39 cellular contexts compared by ENCODE assay signal in genomic region chr13:91284335-91284734, GRCh38.
"Had no signal": no experiment of that assay in that cellular context is flagged by ENCODE, and none has a peak within 500 bp of the region (broad histone marks: within the 10 kb centered on the region; RNA-seq: fewer than 3 reads in every experiment).

No MANE protein-coding gene starts in this region.

- H3K27ac Mint-ChIP-seq: activated naive CD4-positive, alpha-beta T cell treated with anti-CD3 and anti-CD28 coated beads for 36 hours; activated naive CD4-positive, alpha-beta T cell treated with anti-CD3 and anti-CD28 coated beads, Interleukin-2, amount 10 ng/mL, durations not matched to agents 7 days and 5 days; activated naive CD4-positive, alpha-beta T cell treated with anti-CD3 and anti-CD28 coated beads, Interleukin-2, amount 50 U/mL, for 24 hours; activated naive CD4-positive, alpha-beta T cell treated with anti-CD3 and anti-CD28 coated beads, Interleukin-2, amount 50 U/mL, for 72 hours; activated naive CD8-positive, alpha-beta T cell; activated naive CD8-positive, alpha-beta T cell treated with anti-CD3 and anti-CD28 coated beads for 36 hours; activated naive CD8-positive, alpha-beta T cell treated with anti-CD3 and anti-CD28 coated beads, Interleukin-2, amount 10 ng/mL, durations not matched to agents 7 days and 5 days; activated naive CD8-positive, alpha-beta T cell treated with anti-CD3 and anti-CD28 coated beads, Interleukin-2, amount 50 U/mL, for 24 hours; activated T-cell treated with anti-CD3 and anti-CD28 coated beads, Interleukin-2, amount 50 U/mL, for 24 hours; activated T-cell treated with anti-CD3 and anti-CD28 coated beads, Interleukin-2, amount 50 U/mL, for 72 hours; activated T-helper 1 cell treated with anti-CD3 and anti-CD28 coated beads, Interleukin-12 subunit alpha, Interleukin-12 subunit beta, Interleukin-2, Interleukin-4 antibody, amounts not matched to agents 30 ng/mL and 10 ng/mL and 1 ng/mL, durations not matched to agents 14 hours and 24 hours and 36 hours; activated T-helper 17 cell treated with anti-CD3 and anti-CD28 coated beads, Interleukin-2, amount 50 U/mL, for 72 hours; activated T-helper 2 cell treated with anti-CD3 and anti-CD28 coated beads, Interferon-gamma antibody, Interleukin-2, Interleukin-4, amounts not matched to agents 10 μg/mL and 5 μg/mL and 100 μg/mL, durations not matched to agents 14 hours and 24 hours and 36 hours; brain had no signal

- H3K9me3 Mint-ChIP-seq: activated naive CD4-positive, alpha-beta T cell treated with anti-CD3 and anti-CD28 coated beads for 36 hours; activated naive CD4-positive, alpha-beta T cell treated with anti-CD3 and anti-CD28 coated beads, Interleukin-2, amount 10 ng/mL, durations not matched to agents 7 days and 5 days; activated naive CD4-positive, alpha-beta T cell treated with anti-CD3 and anti-CD28 coated beads, Interleukin-2, amount 50 U/mL, for 24 hours; activated naive CD4-positive, alpha-beta T cell treated with anti-CD3 and anti-CD28 coated beads, Interleukin-2, amount 50 U/mL, for 72 hours; activated naive CD8-positive, alpha-beta T cell treated with anti-CD3 and anti-CD28 coated beads for 36 hours; activated naive CD8-positive, alpha-beta T cell treated with anti-CD3 and anti-CD28 coated beads, Interleukin-2, amount 10 ng/mL, durations not matched to agents 7 days and 5 days; activated naive CD8-positive, alpha-beta T cell treated with anti-CD3 and anti-CD28 coated beads, Interleukin-2, amount 50 U/mL, for 24 hours; activated T-cell treated with anti-CD3 and anti-CD28 coated beads, Interleukin-2, amount 50 U/mL, for 24 hours; activated T-cell treated with anti-CD3 and anti-CD28 coated beads, Interleukin-2, amount 50 U/mL, for 4 hours; activated T-cell treated with anti-CD3 and anti-CD28 coated beads, Interleukin-2, amount 50 U/mL, for 72 hours; activated T-helper 1 cell treated with anti-CD3 and anti-CD28 coated beads, Interleukin-12 subunit alpha, Interleukin-12 subunit beta, Interleukin-2, Interleukin-4 antibody, amounts not matched to agents 30 ng/mL and 10 ng/mL and 1 ng/mL, durations not matched to agents 14 hours and 24 hours and 36 hours; activated T-helper 17 cell treated with anti-CD3 and anti-CD28 coated beads, Interleukin-2, amount 50 U/mL, for 72 hours; activated T-helper 2 cell treated with anti-CD3 and anti-CD28 coated beads, Interferon-gamma antibody, Interleukin-2, Interleukin-4, amounts not matched to agents 10 μg/mL and 5 μg/mL and 100 μg/mL, durations not matched to agents 14 hours and 24 hours and 36 hours; brain; central memory CD8-positive, alpha-beta T cell had no signal

- H3K27me3 ChIP-seq: adrenal gland, ascending aorta, body of pancreas, brain microvascular endothelial cell, breast epithelium, cardiac muscle cell had no signal

- H3K4me1 ChIP-seq: adrenal gland, ascending aorta, body of pancreas, breast epithelium had no signal

- ATAC-seq: activated naive CD4-positive, alpha-beta T cell treated with anti-CD3 and anti-CD28 coated beads, Interleukin-2, amount 50 U/mL, for 72 hours; activated naive CD8-positive, alpha-beta T cell treated with anti-CD3 and anti-CD28 coated beads, Interleukin-2, amount 50 U/mL, for 24 hours; activated T-cell treated with anti-CD3 and anti-CD28 coated beads, Interleukin-2, amount 50 U/mL, for 4 hours; activated T-cell treated with anti-CD3 and anti-CD28 coated beads, Interleukin-2, amount 50 U/mL, for 72 hours; activated T-helper 17 cell treated with anti-CD3 and anti-CD28 coated beads, Interleukin-2, amount 50 U/mL, for 72 hours; body of pancreas had no signal

- H3K9me3 ChIP-seq: adrenal gland, ascending aorta, breast epithelium had no signal

- H3K4me3 ChIP-seq: adrenal gland, ascending aorta, body of pancreas, breast epithelium, cardiac muscle cell had no signal

- H3K36me3 Mint-ChIP-seq: activated naive CD4-positive, alpha-beta T cell treated with anti-CD3 and anti-CD28 coated beads, Interleukin-2, amount 10 ng/mL, durations not matched to agents 7 days and 5 days; activated naive CD4-positive, alpha-beta T cell treated with anti-CD3 and anti-CD28 coated beads, Interleukin-2, amount 50 U/mL, for 24 hours; activated naive CD4-positive, alpha-beta T cell treated with anti-CD3 and anti-CD28 coated beads, Interleukin-2, amount 50 U/mL, for 72 hours; activated naive CD8-positive, alpha-beta T cell; activated naive CD8-positive, alpha-beta T cell treated with anti-CD3 and anti-CD28 coated beads for 36 hours; activated naive CD8-positive, alpha-beta T cell treated with anti-CD3 and anti-CD28 coated beads, Interleukin-2, amount 10 ng/mL, durations not matched to agents 7 days and 5 days; brain had no signal

- H3K4me1 Mint-ChIP-seq: activated naive CD4-positive, alpha-beta T cell treated with anti-CD3 and anti-CD28 coated beads, Interleukin-2, amount 10 ng/mL, durations not matched to agents 7 days and 5 days; activated naive CD4-positive, alpha-beta T cell treated with anti-CD3 and anti-CD28 coated beads, Interleukin-2, amount 50 U/mL, for 24 hours; activated naive CD8-positive, alpha-beta T cell treated with anti-CD3 and anti-CD28 coated beads for 36 hours; activated naive CD8-positive, alpha-beta T cell treated with anti-CD3 and anti-CD28 coated beads, Interleukin-2, amount 10 ng/mL, durations not matched to agents 7 days and 5 days; activated naive CD8-positive, alpha-beta T cell treated with anti-CD3 and anti-CD28 coated beads, Interleukin-2, amount 50 U/mL, for 24 hours; activated T-helper 17 cell treated with anti-CD3 and anti-CD28 coated beads, Interleukin-2, amount 50 U/mL, for 72 hours; brain; central memory CD8-positive, alpha-beta T cell had no signal

- FAIRE-seq: astrocyte, bronchial epithelial cell had no signal

- DNase-seq: activated effector memory CD4-positive, alpha-beta T cell treated with anti-CD3 and anti-CD28 coated beads, Interleukin-2, amount 50 U/mL, for 16 hours; activated effector memory CD4-positive, alpha-beta T cell treated with Interleukin-2 at 50 U/mL for 16 hours; activated gamma-delta T cell; activated gamma-delta T cell treated with Interleukin-2 at 50 U/mL for 16 hours; activated naive CD4-positive, alpha-beta T cell; activated naive CD4-positive, alpha-beta T cell treated with anti-CD3 and anti-CD28 coated beads for 36 hours; activated naive CD4-positive, alpha-beta T cell treated with anti-CD3 and anti-CD28 coated beads, Interleukin-2, amount 10 ng/mL, durations not matched to agents 7 days and 5 days; activated naive CD4-positive, alpha-beta T cell treated with anti-CD3 and anti-CD28 coated beads, Interleukin-2, amount 50 U/mL, for 16 hours; activated naive CD4-positive, alpha-beta T cell treated with Interleukin-2 at 50 U/mL for 16 hours; activated naive CD8-positive, alpha-beta T cell treated with anti-CD3 and anti-CD28 coated beads for 36 hours; activated naive CD8-positive, alpha-beta T cell treated with anti-CD3 and anti-CD28 coated beads, Interleukin-2, amount 10 ng/mL, durations not matched to agents 7 days and 5 days; activated naive CD8-positive, alpha-beta T cell treated with anti-CD3 and anti-CD28 coated beads, Interleukin-2, amount 50 U/mL, for 24 hours; activated T-cell treated with anti-CD3 and anti-CD28 coated beads, Interleukin-2, amount 50 U/mL, for 24 hours; activated T-cell treated with anti-CD3 and anti-CD28 coated beads, Interleukin-2, amount 50 U/mL, for 4 hours; activated T-cell treated with anti-CD3 and anti-CD28 coated beads, Interleukin-2, amount 50 U/mL, for 48 hours; activated T-cell treated with anti-CD3 and anti-CD28 coated beads, Interleukin-2, amount 50 U/mL, for 72 hours; adrenal gland; amniotic stem cell; amygdala; anterior cingulate cortex; aorta; body of pancreas; brain microvascular endothelial cell; caudate nucleus; central memory CD4-positive, alpha-beta T cell; cerebellar nuclear complex had no signal

- H3K27ac ChIP-seq: adrenal gland, ascending aorta, body of pancreas, brain microvascular endothelial cell, breast epithelium, cardiac muscle cell had no signal

- H3K36me3 ChIP-seq: adrenal gland, ascending aorta, brain microvascular endothelial cell, breast epithelium, cardiac muscle cell had no signal

- H3K27me3 Mint-ChIP-seq: activated naive CD4-positive, alpha-beta T cell treated with anti-CD3 and anti-CD28 coated beads, Interleukin-2, amount 10 ng/mL, durations not matched to agents 7 days and 5 days; brain had no signal

- H3K4me3 Mint-ChIP-seq: activated naive CD4-positive, alpha-beta T cell treated with anti-CD3 and anti-CD28 coated beads for 36 hours; activated naive CD4-positive, alpha-beta T cell treated with anti-CD3 and anti-CD28 coated beads, Interleukin-2, amount 10 ng/mL, durations not matched to agents 7 days and 5 days; activated naive CD4-positive, alpha-beta T cell treated with anti-CD3 and anti-CD28 coated beads, Interleukin-2, amount 50 U/mL, for 24 hours; activated naive CD8-positive, alpha-beta T cell; activated naive CD8-positive, alpha-beta T cell treated with anti-CD3 and anti-CD28 coated beads for 36 hours; activated naive CD8-positive, alpha-beta T cell treated with anti-CD3 and anti-CD28 coated beads, Interleukin-2, amount 10 ng/mL, durations not matched to agents 7 days and 5 days; activated naive CD8-positive, alpha-beta T cell treated with anti-CD3 and anti-CD28 coated beads, Interleukin-2, amount 50 U/mL, for 24 hours; activated T-cell treated with anti-CD3 and anti-CD28 coated beads, Interleukin-2, amount 50 U/mL, for 24 hours; activated T-cell treated with anti-CD3 and anti-CD28 coated beads, Interleukin-2, amount 50 U/mL, for 4 hours; activated T-cell treated with anti-CD3 and anti-CD28 coated beads, Interleukin-2, amount 50 U/mL, for 72 hours; activated T-helper 1 cell treated with anti-CD3 and anti-CD28 coated beads, Interleukin-12 subunit alpha, Interleukin-12 subunit beta, Interleukin-2, Interleukin-4 antibody, amounts not matched to agents 30 ng/mL and 10 ng/mL and 1 ng/mL, durations not matched to agents 14 hours and 24 hours and 36 hours; activated T-helper 17 cell treated with anti-CD3 and anti-CD28 coated beads, Interleukin-2, amount 50 U/mL, for 72 hours; brain; central memory CD8-positive, alpha-beta T cell had no signal
